Comparison of ENCODE assay signal across 18 cellular contexts in the genomic region with DNA sequence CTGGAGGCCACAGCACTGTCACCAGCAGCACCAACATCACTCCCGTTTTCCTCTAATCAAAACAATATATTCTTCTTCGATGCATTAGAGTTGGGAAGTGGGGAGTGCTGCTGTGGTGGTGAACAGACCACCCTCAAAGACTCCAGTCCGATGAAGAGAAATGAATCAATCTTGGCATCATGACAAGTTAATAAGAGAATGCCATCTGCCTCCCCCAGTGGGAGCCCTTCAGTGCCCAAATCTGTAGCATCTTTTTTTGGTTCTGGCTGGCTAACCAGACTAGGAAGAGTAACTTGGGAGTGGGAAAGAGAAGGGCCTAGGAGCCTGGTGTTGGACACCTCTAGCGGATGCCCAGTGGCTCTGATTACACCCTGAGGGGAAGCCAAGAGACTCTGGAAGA.
A peak's percentile ranks its signal among the peaks of the same experiment; 100 is the strongest.
DNase-seq lines count a peak whose midpoint lies in the region; ATAC-seq and TF ChIP-seq lines count a peak whose summit lies in the region.
"Had no signal": no experiment of that assay in that cellular context is flagged by ENCODE, and none has a peak within 500 bp of the region (broad histone marks: within the 10 kb centered on the region; RNA-seq: fewer than 3 reads in every experiment).

No MANE protein-coding gene starts in this region.

- no peak overlapping the region for H3K27ac ChIP-seq in suprapubic skin
- H3K27ac ChIP-seq in naive thymus-derived CD4-positive, alpha-beta T cell (ENCODE audit: low read depth, low read length): no peak overlapping the region
- H3K27ac ChIP-seq: BLaER1, GM23248 had no signal

- H3K4me3 ChIP-seq in suprapubic skin: no peak overlapping the region
- no peak overlapping the region for H3K4me3 ChIP-seq in naive thymus-derived CD4-positive, alpha-beta T cell (ENCODE audit: low read length)
- H3K4me3 ChIP-seq: BLaER1, GM23248, HAP-1 had no signal

- no peak for ATAC-seq in HG02623 (IDR thresholded peaks at IDR 0.05; ENCODE audit: unreplicated experiment)
- no peak for ATAC-seq in naive thymus-derived CD4-positive, alpha-beta T cell

- no peaks in the 10 kb centered on the region for H3K4me1 Mint-ChIP-seq in activated CD4-positive, alpha-beta T cell treated with anti-CD3 and anti-CD28 coated beads, Interleukin-2, amount 10 ng/mL, durations not matched to agents 24 days and 14 days
- H3K4me1 Mint-ChIP-seq in osteocyte (ENCODE audit: unreplicated experiment): no peaks in the 10 kb centered on the region
- no peaks in the 10 kb centered on the region for H3K4me1 Mint-ChIP-seq in naive thymus-derived CD4-positive, alpha-beta T cell
- H3K4me1 Mint-ChIP-seq: CD4-positive, alpha-beta memory T cell had no signal

- 77% methylated on average over 4 of the region's 4 CpGs for WGBS in suprapubic skin

- no peaks in the 10 kb centered on the region for H3K36me3 ChIP-seq in suprapubic skin
- H3K36me3 ChIP-seq in naive thymus-derived CD4-positive, alpha-beta T cell (ENCODE audit: control insufficient read depth in 2 of 3, insufficient read depth in 3 of 3, low read length in 3 of 3): no peaks in the 10 kb centered on the region
- H3K36me3 ChIP-seq: BLaER1, HAP-1 had no signal

- H3K9me3 Mint-ChIP-seq in activated CD4-positive, alpha-beta T cell treated with anti-CD3 and anti-CD28 coated beads, Interleukin-2, amount 10 ng/mL, durations not matched to agents 24 days and 14 days: no peaks in the 10 kb centered on the region
- no peaks in the 10 kb centered on the region for H3K9me3 Mint-ChIP-seq in osteocyte (ENCODE audit: unreplicated experiment)
- H3K9me3 Mint-ChIP-seq in naive thymus-derived CD4-positive, alpha-beta T cell: peaks cover 0 to 1% (median 0%) of the 10 kb centered on the region in 11 donors
- H3K9me3 Mint-ChIP-seq: CD14-positive monocyte; CD4-positive, alpha-beta memory T cell had no signal

- H3K27ac Mint-ChIP-seq in activated CD4-positive, alpha-beta T cell treated with anti-CD3 and anti-CD28 coated beads, Interleukin-2, amount 10 ng/mL, durations not matched to agents 24 days and 14 days: no peak overlapping the region
- H3K27ac Mint-ChIP-seq in osteocyte (ENCODE audit: unreplicated experiment): no peak overlapping the region
- H3K27ac Mint-ChIP-seq in naive thymus-derived CD4-positive, alpha-beta T cell: no peak overlapping the region
- H3K27ac Mint-ChIP-seq: CD4-positive, alpha-beta memory T cell had no signal

- H3K27me3 ChIP-seq in suprapubic skin: no peaks in the 10 kb centered on the region
- no peaks in the 10 kb centered on the region for H3K27me3 ChIP-seq in naive thymus-derived CD4-positive, alpha-beta T cell (ENCODE audit: control insufficient read depth in 2 of 2, insufficient read depth in 2 of 2, low read length in 2 of 2)
- H3K27me3 ChIP-seq: BLaER1 had no signal

- CTCF ChIA-PET in naive thymus-derived CD4-positive, alpha-beta T cell (lab: Charles Lee): no interaction called here

- DNase-seq in activated CD4-positive, alpha-beta T cell treated with anti-CD3 and anti-CD28 coated beads, Interleukin-2, amount 10 ng/mL, durations not matched to agents 24 days and 14 days: peak; percentile 30
- no peak for DNase-seq in activated CD4-positive, alpha-beta T cell treated with anti-CD3 and anti-CD28 coated beads for 4 hours
- DNase-seq in NCI-H446 treated with DMSO at 0.1 percent for 48 hours (lab: John Stamatoyannopoulos, UW) (peak; percentile 21), cerebellar cortex (ENCODE audit: low spot score) (peak; percentile 69), osteocyte (ENCODE audit: extremely low spot score, unreplicated experiment) (peak; percentile 25), suprapubic skin (ENCODE audit: low spot score in 2 of 2) (no peak)
- DNase-seq in naive thymus-derived CD4-positive, alpha-beta T cell: no peak
- DNase-seq: 8988T; CD4-positive, alpha-beta memory T cell; DMS53; DND-41; EL; GDM1; GM23248 had no signal

- intact Hi-C loops in activated CD4-positive, alpha-beta T cell treated with anti-CD3 and anti-CD28 coated beads, Interleukin-2, amount 10 ng/mL, durations not matched to agents 24 days and 14 days (cut with micrococcal nuclease): no loop called here
- intact Hi-C loops in naive thymus-derived CD4-positive, alpha-beta T cell (cut with micrococcal nuclease): no loop called here

- POLR2A ChIA-PET in naive thymus-derived CD4-positive, alpha-beta T cell (lab: Charles Lee): no interaction called here

- no peak for TF ChIP-seq POLR2A in suprapubic skin (IDR thresholded peaks at IDR 0.05)

- H3K4me1 ChIP-seq in suprapubic skin: no peaks in the 10 kb centered on the region
- H3K4me1 ChIP-seq in naive thymus-derived CD4-positive, alpha-beta T cell (ENCODE audit: control insufficient read depth in 2 of 2, insufficient read depth in 2 of 2, low read length in 2 of 2): no peaks in the 10 kb centered on the region
- H3K4me1 ChIP-seq: HAP-1 had no signal

- no peaks in the 10 kb centered on the region for H3K36me3 Mint-ChIP-seq in activated CD4-positive, alpha-beta T cell treated with anti-CD3 and anti-CD28 coated beads, Interleukin-2, amount 10 ng/mL, durations not matched to agents 24 days and 14 days (ENCODE audit: low read depth)
- H3K36me3 Mint-ChIP-seq in osteocyte (ENCODE audit: unreplicated experiment): no peaks in the 10 kb centered on the region
- no peaks in the 10 kb centered on the region for H3K36me3 Mint-ChIP-seq in naive thymus-derived CD4-positive, alpha-beta T cell
- H3K36me3 Mint-ChIP-seq: CD14-positive monocyte; CD4-positive, alpha-beta memory T cell had no signal

- no peak overlapping the region for H3K4me3 Mint-ChIP-seq in activated CD4-positive, alpha-beta T cell treated with anti-CD3 and anti-CD28 coated beads, Interleukin-2, amount 10 ng/mL, durations not matched to agents 24 days and 14 days
- no peak overlapping the region for H3K4me3 Mint-ChIP-seq in osteocyte (ENCODE audit: unreplicated experiment)
- H3K4me3 Mint-ChIP-seq in naive thymus-derived CD4-positive, alpha-beta T cell: no peak overlapping the region
- H3K4me3 Mint-ChIP-seq: CD14-positive monocyte; CD4-positive, alpha-beta memory T cell had no signal

- H3K9me3 ChIP-seq in suprapubic skin: no peaks in the 10 kb centered on the region
- H3K9me3 ChIP-seq in naive thymus-derived CD4-positive, alpha-beta T cell (ENCODE audit: control insufficient read depth in 2 of 3, low read length in 3 of 3): no peaks in the 10 kb centered on the region
- H3K9me3 ChIP-seq: BLaER1, HAP-1 had no signal

- TF ChIP-seq CTCF in osteocyte (IDR thresholded peaks at IDR 0.05): no peak
- no peak for TF ChIP-seq CTCF in suprapubic skin (IDR thresholded peaks at IDR 0.05)

- no peak for TF ChIP-seq EP300 in suprapubic skin (IDR thresholded peaks at IDR 0.05)

- peaks cover 12% of the 10 kb centered on the region for H3K27me3 Mint-ChIP-seq in activated CD4-positive, alpha-beta T cell treated with anti-CD3 and anti-CD28 coated beads, Interleukin-2, amount 10 ng/mL, durations not matched to agents 24 days and 14 days
- peaks cover 20% of the 10 kb centered on the region for H3K27me3 Mint-ChIP-seq in osteocyte (ENCODE audit: unreplicated experiment)
- peaks cover 9 to 45% (median 16%) of the 10 kb centered on the region in 5 donors for H3K27me3 Mint-ChIP-seq in naive thymus-derived CD4-positive, alpha-beta T cell

Comparison
In these comparisons a context has a peak if more than half of its experiments do, and no peak if none do; other contexts are left out.
1. DNase-seq: peak in activated CD4-positive, alpha-beta T cell treated with anti-CD3 and anti-CD28 coated beads, Interleukin-2, amount 10 ng/mL, durations not matched to agents 24 days and 14 days (single experiment), NCI-H446 treated with DMSO at 0.1 percent for 48 hours (single experiment), cerebellar cortex (single experiment) and osteocyte (single experiment); none in activated CD4-positive, alpha-beta T cell treated with anti-CD3 and anti-CD28 coated beads for 4 hours (0 of 2), suprapubic skin (0 of 2) and naive thymus-derived CD4-positive, alpha-beta T cell (0 of 9).